In the genomic region with DNA sequence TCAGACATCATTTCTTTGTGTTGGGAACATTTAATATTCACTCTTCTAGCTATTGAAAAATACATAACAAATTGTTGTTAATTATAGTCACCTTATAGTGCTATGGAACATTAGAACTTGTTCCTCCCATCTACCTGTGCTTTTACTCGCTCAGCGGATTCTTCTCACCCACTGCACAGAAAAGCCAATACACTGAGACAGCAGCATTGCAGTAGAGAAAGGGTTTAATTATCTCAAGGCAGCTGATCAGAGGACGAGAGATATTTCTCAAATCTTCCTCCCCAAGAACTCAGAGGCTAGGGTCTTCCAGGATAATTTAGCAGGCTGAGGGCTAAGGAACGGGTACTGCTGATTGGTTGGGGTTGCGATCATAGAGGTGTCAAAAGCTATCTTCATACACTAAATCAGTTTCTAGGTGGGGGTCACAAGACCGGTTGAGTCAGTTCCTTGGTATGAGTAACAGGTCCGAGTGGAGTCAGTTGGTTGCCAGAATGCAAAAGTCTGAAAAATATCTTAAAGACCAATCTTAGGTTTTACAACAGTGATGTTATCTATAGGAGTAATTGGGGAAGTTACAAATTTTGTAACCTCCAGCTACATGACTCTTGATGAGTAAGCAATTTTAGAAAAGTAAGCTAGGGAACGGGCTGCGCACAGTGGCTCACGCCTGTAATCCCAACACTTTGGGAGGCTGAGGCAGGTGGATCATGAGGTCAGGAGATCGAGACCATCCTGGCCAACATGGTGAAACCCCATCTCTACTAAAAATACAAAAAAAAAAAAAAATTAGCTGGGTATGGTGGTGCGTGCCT, we compare ENCODE assay signal across 21 cellular contexts.
"Had no signal": no experiment of that assay in that cellular context is flagged by ENCODE, and none has a peak within 500 bp of the region (broad histone marks: within the 10 kb centered on the region; RNA-seq: fewer than 3 reads in every experiment).

No MANE protein-coding gene starts in this region.

- H3K27ac Mint-ChIP-seq: activated CD4-positive, alpha-beta memory T cell treated with anti-CD3 and anti-CD28 coated beads for 36 hours; activated naive CD8-positive, alpha-beta T cell treated with anti-CD3 and anti-CD28 coated beads, Interleukin-2, amount 10 ng/mL, durations not matched to agents 7 days and 5 days; naive thymus-derived CD8-positive, alpha-beta T cell; stimulated activated memory B cell treated with anti-CD40 and anti-IgM and Interleukin-4, amounts not matched to agents 10 μg/mL and 1 μg/mL and 100 μg/mL, for 72 hours; type B pancreatic cell had no signal

- H3K4me1 ChIP-seq: breast epithelium, spleen had no signal

- H3K27me3 ChIP-seq: breast epithelium, esophagus squamous epithelium, spleen had no signal

- H3K4me3 Mint-ChIP-seq: activated CD4-positive, alpha-beta memory T cell treated with anti-CD3 and anti-CD28 coated beads for 36 hours; activated naive CD8-positive, alpha-beta T cell treated with anti-CD3 and anti-CD28 coated beads, Interleukin-2, amount 10 ng/mL, durations not matched to agents 7 days and 5 days; activated T-cell treated with anti-CD3 and anti-CD28 coated beads, Interleukin-2, amount 50 U/mL, for 4 hours; naive thymus-derived CD8-positive, alpha-beta T cell; stimulated activated memory B cell treated with anti-CD40 and anti-IgM and Interleukin-4, amounts not matched to agents 10 μg/mL and 1 μg/mL and 100 μg/mL, for 72 hours; type B pancreatic cell had no signal

- H3K4me3 ChIP-seq: breast epithelium, esophagus squamous epithelium, lower lobe of right lung, psoas muscle, spleen had no signal

- H3K27me3 Mint-ChIP-seq: activated CD4-positive, alpha-beta memory T cell treated with anti-CD3 and anti-CD28 coated beads for 36 hours; activated naive CD8-positive, alpha-beta T cell treated with anti-CD3 and anti-CD28 coated beads, Interleukin-2, amount 10 ng/mL, durations not matched to agents 7 days and 5 days; naive thymus-derived CD8-positive, alpha-beta T cell; stimulated activated memory B cell treated with anti-CD40 and anti-IgM and Interleukin-4, amounts not matched to agents 10 μg/mL and 1 μg/mL and 100 μg/mL, for 72 hours; type B pancreatic cell had no signal

- DNase-seq: activated CD4-positive, alpha-beta memory T cell treated with anti-CD3 and anti-CD28 coated beads for 36 hours; activated gamma-delta T cell; activated naive CD8-positive, alpha-beta T cell treated with anti-CD3 and anti-CD28 coated beads, Interleukin-2, amount 10 ng/mL, durations not matched to agents 7 days and 5 days; activated T-cell treated with anti-CD3 and anti-CD28 coated beads, Interleukin-2, amount 50 U/mL, for 4 hours; anterior cingulate cortex; esophagus squamous epithelium; foreskin fibroblast; head of caudate nucleus; left cardiac atrium; lower lobe of right lung; naive thymus-derived CD8-positive, alpha-beta T cell; occipital lobe; psoas muscle; spleen; stimulated activated CD4-positive, alpha-beta T cell treated with anti-CD3 and anti-CD28 coated beads, Interleukin-1b, Interleukin-23, amount 100 ng/mL, for 48 hours; substantia nigra had no signal

- ATAC-seq: activated T-cell treated with anti-CD3 and anti-CD28 coated beads, Interleukin-2, amount 50 U/mL, for 4 hours; left cardiac atrium; lower lobe of right lung; naive thymus-derived CD8-positive, alpha-beta T cell; psoas muscle; sciatic nerve; stimulated activated memory B cell treated with anti-CD40 and anti-IgM and Interleukin-4, amounts not matched to agents 10 μg/mL and 1 μg/mL and 100 μg/mL, for 72 hours had no signal

- H3K36me3 ChIP-seq: lower lobe of right lung had no signal

- H3K27ac ChIP-seq: breast epithelium, esophagus squamous epithelium, lower lobe of right lung, psoas muscle, VCaP had no signal
